9 cellular contexts compared by ENCODE assay signal in genomic region chr9:113380869-113381378, GRCh38. TPM values are rescaled to one million over a fixed set of nuclear protein-coding genes. Genes with fewer than 3 reads are reported as not detected.
DNase-seq lines count a peak whose midpoint lies in the region; ATAC-seq lines count a peak whose summit lies in the region.
"Had no signal": no experiment of that assay in that cellular context is flagged by ENCODE, and none has a peak within 500 bp of the region (broad histone marks: within the 10 kb centered on the region; RNA-seq: fewer than 3 reads in every experiment).

No MANE protein-coding gene starts in this region.

- ATAC-seq in GM18508 (IDR thresholded peaks at IDR 0.05; ENCODE audit: insufficient read depth, unreplicated experiment): peak; percentile 53
- peak; percentile 72 for ATAC-seq in GM21529 (IDR thresholded peaks at IDR 0.05; ENCODE audit: unreplicated experiment)
- no peak for ATAC-seq in GM19397 (IDR thresholded peaks at IDR 0.05; ENCODE audit: unreplicated experiment)

- H3K4me3 ChIP-seq in mucosa of rectum (ENCODE audit: low read length in 2 of 2): no peak overlapping the region

- no peaks in the 10 kb centered on the region for H3K9me3 Mint-ChIP-seq in IgD-negative memory B cell

- H3K27me3 Mint-ChIP-seq in IgD-negative memory B cell: no peaks in the 10 kb centered on the region

- H3K27me3 ChIP-seq in mucosa of rectum (ENCODE audit: control insufficient read depth in 2 of 2, insufficient read depth in 2 of 2, low read length in 2 of 2): no peaks in the 10 kb centered on the region

- peaks cover 4% of the 10 kb centered on the region for H3K36me3 Mint-ChIP-seq in IgD-negative memory B cell

- peak overlapping the region in 3 of 4 donors; percentile 43 to 51 (median 46) for H3K4me3 Mint-ChIP-seq in IgD-negative memory B cell

- H3K9me3 ChIP-seq in mucosa of rectum (ENCODE audit: control insufficient read depth in 2 of 2, low read length in 2 of 2): no peaks in the 10 kb centered on the region

- H3K27ac ChIP-seq in mucosa of rectum (ENCODE audit: low read depth in 2 of 2, low read length in 2 of 2): peak overlapping the region; percentile 89 to 90

- peaks cover 12 to 39% of the 10 kb centered on the region in 2 donors for H3K4me1 ChIP-seq in mucosa of rectum (ENCODE audit: control insufficient read depth in 2 of 2, insufficient read depth in 2 of 2, low read length in 2 of 2)

- peak overlapping the region; percentile 25 to 93 (median 54) for H3K27ac Mint-ChIP-seq in IgD-negative memory B cell

- H3K9ac ChIP-seq in mucosa of rectum (ENCODE audit: low read depth in 1 of 2, low read length in 2 of 2): peak overlapping the region in 1 of 2 donors; percentile 71

- DNase-seq in NCI-H2107 treated with DMSO at 0.1 percent for 48 hours (lab: John Stamatoyannopoulos, UW; ENCODE audit: unreplicated experiment) (no peak), A172 (ENCODE audit: low spot score) (no peak)
- DNase-seq in stimulated activated CD4-positive, alpha-beta T cell treated with anti-CD3 and anti-CD28 coated beads, Interleukin-15, amount 100 ng/mL, for 24 hours: no peak
- DNase-seq: SHP77 had no signal

- H3K36me3 ChIP-seq in mucosa of rectum (ENCODE audit: control insufficient read depth in 2 of 2, insufficient read depth in 2 of 2, low read length in 2 of 2): peaks cover 0 to 4% of the 10 kb centered on the region in 2 donors

- peaks cover 5 to 15% (median 9%) of the 10 kb centered on the region in 3 donors for H3K4me1 Mint-ChIP-seq in IgD-negative memory B cell

RNA-seq across cellular contexts. Expression of gene HDHD3, which starts 4.1 kb away (rescaled TPM):
- polyA plus RNA-seq in IgD-negative memory B cell: 48.0 TPM
- total RNA-seq in A172 (2014; rRNA removed; shearing (Covaris generic)): 19.2 and 23.2 TPM in 2 replicates

RNA-seq across cellular contexts. Expression of gene ALAD, which starts 20.2 kb away (rescaled TPM):
- 19.9 TPM for polyA plus RNA-seq in IgD-negative memory B cell
- total RNA-seq in A172 (2014; rRNA removed; shearing (Covaris generic)): 8.4 and 8.8 TPM in 2 replicates

RNA-seq across cellular contexts. Expression of gene POLE3, which starts 29.6 kb away (rescaled TPM):
- polyA plus RNA-seq in IgD-negative memory B cell: 83.2 TPM
- total RNA-seq in A172 (2014; rRNA removed; shearing (Covaris generic)): 87.5 and 104 TPM in 2 replicates

RNA-seq across cellular contexts. Expression of gene C9orf43, which starts 29.6 kb away (rescaled TPM):
- polyA plus RNA-seq in IgD-negative memory B cell: not detected
- total RNA-seq in A172 (2014; rRNA removed; shearing (Covaris generic)): 0.50 and 0.76 TPM in 2 replicates

RNA-seq across cellular contexts. Expression of gene BSPRY, which starts 31.6 kb away (rescaled TPM):
- polyA plus RNA-seq in IgD-negative memory B cell: 1.3 TPM
- not detected in 2 replicates for total RNA-seq in A172 (2014; rRNA removed; shearing (Covaris generic))
